11 cellular contexts compared by ENCODE assay signal in the genomic region with DNA sequence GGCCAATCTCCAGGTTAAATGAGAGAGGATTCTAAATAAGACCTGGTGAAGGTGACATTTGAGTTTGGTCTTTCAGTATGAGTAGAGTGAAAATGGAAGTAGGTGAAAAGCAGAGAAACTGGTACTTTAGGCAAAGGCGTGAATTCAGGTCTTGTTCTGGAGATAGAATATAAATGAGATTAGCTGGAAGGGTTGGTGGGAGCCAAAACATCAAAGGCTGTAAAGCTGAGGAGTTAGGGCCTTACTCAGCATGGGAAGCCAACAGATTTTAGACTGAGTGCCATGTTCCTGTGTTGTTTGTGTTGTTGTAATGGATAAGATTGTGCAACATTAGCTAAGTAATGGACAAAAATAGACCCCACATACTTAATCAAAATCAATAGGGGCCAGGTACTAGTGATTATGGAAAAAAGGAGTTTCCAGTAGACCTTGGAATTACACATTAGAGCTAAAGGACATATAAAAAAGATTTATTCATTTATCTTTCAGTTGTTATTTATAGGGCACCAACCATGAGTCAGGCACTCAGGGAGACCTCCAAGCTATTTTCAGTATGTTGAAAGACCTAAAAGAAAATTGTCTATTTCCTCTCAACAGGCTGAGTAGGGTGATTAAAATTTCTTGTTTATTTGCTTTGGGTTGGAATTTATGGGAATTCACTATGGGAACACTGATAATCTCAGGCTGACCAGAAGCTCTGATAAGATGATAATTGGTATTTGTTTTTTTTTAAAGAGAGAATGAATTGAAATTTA. TPM values are rescaled to one million over a fixed set of nuclear protein-coding genes. Genes with fewer than 3 reads are reported as not detected.
A peak's percentile ranks its signal among the peaks of the same experiment; 100 is the strongest.
DNase-seq lines count a peak whose midpoint lies in the region; ATAC-seq and TF ChIP-seq lines count a peak whose summit lies in the region.
"Had no signal": no experiment of that assay in that cellular context is flagged by ENCODE, and none has a peak within 500 bp of the region (broad histone marks: within the 10 kb centered on the region; RNA-seq: fewer than 3 reads in every experiment).

No MANE protein-coding gene starts in this region.

- no peaks in the 10 kb centered on the region for H3K36me3 Mint-ChIP-seq in nephron progenitor cell (ENCODE audit: low read depth)

- H3K36me3 ChIP-seq in left ventricle myocardium inferior = no peaks in the 10 kb centered on the region

- peaks cover 10% of the 10 kb centered on the region for H3K4me1 Mint-ChIP-seq in nephron progenitor cell

- TF ChIP-seq CTCF in GM12865 (IDR thresholded peaks at IDR 0.05; ENCODE audit: insufficient read depth, low read depth, low read length, missing control alignments) (no peak), left ventricle myocardium inferior (IDR thresholded peaks at IDR 0.05; ENCODE audit: borderline replicate concordance) (no peak), nephron progenitor cell (IDR thresholded peaks at IDR 0.05) (no peak)

- H3K9me3 Mint-ChIP-seq in nephron progenitor cell = no peaks in the 10 kb centered on the region

- H3K27ac ChIP-seq in left ventricle myocardium inferior (replicated peaks) = peak overlapping the region; percentile 56
- H3K27ac ChIP-seq: parathyroid adenoma had no signal

- intact Hi-C loops in left ventricle myocardium inferior (cut with micrococcal nuclease) = no loop called here

- no peak overlapping the region for H3K4me3 Mint-ChIP-seq in nephron progenitor cell

- peak; percentile 51 for ATAC-seq in GM21723 (IDR thresholded peaks at IDR 0.05; ENCODE audit: unreplicated experiment)

- DNase-seq in GM12865 (ENCODE audit: low read depth) (peak; percentile 24), NCI-H748 (lab: John Stamatoyannopoulos, UW; ENCODE audit: unreplicated experiment) (peak; percentile 60), left ventricle myocardium inferior (no peak), DMS153 treated with DMSO at 0.1 percent for 48 hours (lab: John Stamatoyannopoulos, UW; ENCODE audit: unreplicated experiment) (no peak), mucosa of gallbladder (ENCODE audit: low spot score) (no peak), nephron progenitor cell (no peak), cerebellum (ENCODE audit: low spot score) (no peak)
- DNase-seq: activated gamma-delta T cell, glutamatergic neuron had no signal

- no peak overlapping the region for H3K27ac Mint-ChIP-seq in nephron progenitor cell

- no peaks in the 10 kb centered on the region for H3K27me3 ChIP-seq in left ventricle myocardium inferior (ENCODE audit: low read depth)

- H3K4me1 ChIP-seq in left ventricle myocardium inferior = peaks cover 21% of the 10 kb centered on the region
- H3K4me1 ChIP-seq: parathyroid adenoma had no signal

- H3K9me3 ChIP-seq in left ventricle myocardium inferior (replicated peaks) = no peaks in the 10 kb centered on the region

- H3K27me3 Mint-ChIP-seq in nephron progenitor cell (ENCODE audit: low read depth, poor library complexity) = no peaks in the 10 kb centered on the region

- H3K4me3 ChIP-seq in GM12865 (ENCODE audit: low read depth, low read length) (no peak overlapping the region), left ventricle myocardium inferior (no peak overlapping the region)

RNA-seq across cellular contexts. Expression of gene ARL14, which starts 20.8 kb away (rescaled TPM):
- total RNA-seq in left ventricle myocardium inferior = not detected
- total RNA-seq in mucosa of gallbladder = 18.5 TPM
- not detected for total RNA-seq in cerebellum

RNA-seq across cellular contexts. Expression of gene PPM1L, which starts 58.2 kb away (rescaled TPM):
- 51.1 TPM for total RNA-seq in left ventricle myocardium inferior
- total RNA-seq in mucosa of gallbladder = 79.5 TPM
- total RNA-seq in cerebellum = 55.2 TPM

Comparison
In these comparisons a context has a peak if more than half of its experiments do, and no peak if none do; other contexts are left out.
1. DNase-seq: peak in GM12865 (single experiment) and NCI-H748 (single experiment); none in left ventricle myocardium inferior (single experiment), DMS153 treated with DMSO at 0.1 percent for 48 hours (single experiment), mucosa of gallbladder (single experiment), nephron progenitor cell (single experiment) and cerebellum (single experiment).
2. RNA of gene ARL14, which starts 20.8 kb away (total RNA-seq): 18.5 TPM in mucosa of gallbladder (single experiment); not detected in left ventricle myocardium inferior (single experiment) and not detected in cerebellum (single experiment); every median in the first group is over 10 times any median in the second.